Comparison of ENCODE assay signal across 10 cellular contexts in the genomic region with DNA sequence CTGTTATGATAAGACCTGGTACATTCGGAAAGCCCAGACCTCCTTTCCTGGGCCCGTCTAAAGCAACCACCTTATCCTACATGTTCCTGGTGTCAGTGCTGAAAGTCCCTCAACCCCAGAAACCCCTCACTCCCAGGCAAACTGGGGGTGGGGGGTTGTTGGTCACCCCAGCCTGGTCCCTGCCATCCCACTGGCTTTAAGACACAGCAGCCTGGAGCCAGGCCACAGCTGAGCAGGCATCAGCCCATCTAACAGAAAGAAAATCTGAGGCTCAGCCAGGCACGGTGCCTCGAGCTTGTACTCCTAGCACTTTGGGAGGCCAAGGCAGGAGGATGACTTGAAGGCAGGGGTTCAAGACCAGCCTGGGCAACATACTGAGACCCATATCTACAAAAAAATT. TPM values are rescaled to one million over a fixed set of nuclear protein-coding genes. Genes with fewer than 3 reads are reported as not detected.
DNase-seq lines count a peak whose midpoint lies in the region; ATAC-seq and TF ChIP-seq lines count a peak whose summit lies in the region.
"Had no signal": no experiment of that assay in that cellular context is flagged by ENCODE, and none has a peak within 500 bp of the region (broad histone marks: within the 10 kb centered on the region; RNA-seq: fewer than 3 reads in every experiment).

No MANE protein-coding gene starts in this region.

- H3K27me3 ChIP-seq in uterus (no peaks in the 10 kb centered on the region), HAP-1 (ENCODE audit: low read depth) (no peaks in the 10 kb centered on the region)
- H3K27me3 ChIP-seq: BE2C had no signal

- H3K27ac ChIP-seq in uterus: peak overlapping the region; percentile 56 to 57
- H3K27ac ChIP-seq: parathyroid adenoma had no signal

- H3K4me1 ChIP-seq in uterus (peaks cover 12% of the 10 kb centered on the region in 2 donors), HAP-1 (no peaks in the 10 kb centered on the region)
- H3K4me1 ChIP-seq: parathyroid adenoma had no signal

- intact Hi-C loops in uterus (cut with DNase I; ENCODE audit: low total_unique reads): no loop called here

- POLR2A ChIA-PET in activated naive CD8-positive, alpha-beta T cell treated with anti-CD3 and anti-CD28 coated beads, Interleukin-2, amount 10 ng/mL, durations not matched to agents 7 days and 5 days (lab: Charles Lee): interaction anchor here (1.1 to 10.8 kb wide), 8 partner anchors 9 to 228 kb away, joined by 3 to 156 read pairs (median 15); a partner anchor contains a TSS

- no peaks in the 10 kb centered on the region for H3K9me3 Mint-ChIP-seq in activated naive CD4-positive, alpha-beta T cell treated with anti-CD3 and anti-CD28 coated beads, Interleukin-2, amount 50 U/mL, for 24 hours
- no peaks in the 10 kb centered on the region for H3K9me3 Mint-ChIP-seq in activated naive CD8-positive, alpha-beta T cell treated with anti-CD3 and anti-CD28 coated beads, Interleukin-2, amount 10 ng/mL, durations not matched to agents 7 days and 5 days
- no peaks in the 10 kb centered on the region for H3K9me3 Mint-ChIP-seq in mesothelial cell of epicardium

- H3K36me3 Mint-ChIP-seq in activated naive CD4-positive, alpha-beta T cell treated with anti-CD3 and anti-CD28 coated beads, Interleukin-2, amount 50 U/mL, for 24 hours: peaks cover 9% of the 10 kb centered on the region
- H3K36me3 Mint-ChIP-seq in activated naive CD8-positive, alpha-beta T cell treated with anti-CD3 and anti-CD28 coated beads, Interleukin-2, amount 10 ng/mL, durations not matched to agents 7 days and 5 days: peaks cover 52% of the 10 kb centered on the region
- H3K36me3 Mint-ChIP-seq in mesothelial cell of epicardium: no peaks in the 10 kb centered on the region

- H3K4me3 ChIP-seq in uterus (no peak overlapping the region), HAP-1 (no peak overlapping the region)

- H3K36me3 ChIP-seq in uterus (no peaks in the 10 kb centered on the region), HAP-1 (replicated peaks) (no peaks in the 10 kb centered on the region)
- H3K36me3 ChIP-seq: BE2C had no signal

- peak overlapping the region; percentile 82 for H3K4me3 Mint-ChIP-seq in activated naive CD4-positive, alpha-beta T cell treated with anti-CD3 and anti-CD28 coated beads, Interleukin-2, amount 50 U/mL, for 24 hours
- peak overlapping the region; percentile 100 for H3K4me3 Mint-ChIP-seq in activated naive CD8-positive, alpha-beta T cell treated with anti-CD3 and anti-CD28 coated beads, Interleukin-2, amount 10 ng/mL, durations not matched to agents 7 days and 5 days
- no peak overlapping the region for H3K4me3 Mint-ChIP-seq in mesothelial cell of epicardium

- H3K9me3 ChIP-seq in uterus (no peaks in the 10 kb centered on the region), HAP-1 (no peaks in the 10 kb centered on the region)
- H3K9me3 ChIP-seq: BE2C had no signal

- H3K4me1 Mint-ChIP-seq in activated naive CD4-positive, alpha-beta T cell treated with anti-CD3 and anti-CD28 coated beads, Interleukin-2, amount 50 U/mL, for 24 hours: peaks cover 76% of the 10 kb centered on the region
- H3K4me1 Mint-ChIP-seq in activated naive CD8-positive, alpha-beta T cell treated with anti-CD3 and anti-CD28 coated beads, Interleukin-2, amount 10 ng/mL, durations not matched to agents 7 days and 5 days: peaks cover 39% of the 10 kb centered on the region
- H3K4me1 Mint-ChIP-seq in mesothelial cell of epicardium: peaks cover 33% of the 10 kb centered on the region

- in situ Hi-C loops in HAP-1 (cut with MboI; ENCODE audit: low sequenced_read_pairs): no loop called here

- H3K27me3 Mint-ChIP-seq in activated naive CD4-positive, alpha-beta T cell treated with anti-CD3 and anti-CD28 coated beads, Interleukin-2, amount 50 U/mL, for 24 hours: no peaks in the 10 kb centered on the region
- no peaks in the 10 kb centered on the region for H3K27me3 Mint-ChIP-seq in activated naive CD8-positive, alpha-beta T cell treated with anti-CD3 and anti-CD28 coated beads, Interleukin-2, amount 10 ng/mL, durations not matched to agents 7 days and 5 days
- no peaks in the 10 kb centered on the region for H3K27me3 Mint-ChIP-seq in mesothelial cell of epicardium (ENCODE audit: low read depth)

- ATAC-seq in activated naive CD8-positive, alpha-beta T cell treated with anti-CD3 and anti-CD28 coated beads, Interleukin-2, amount 10 ng/mL, durations not matched to agents 7 days and 5 days (ENCODE audit: low read depth): no peak

- TF ChIP-seq POLR2A in uterus (IDR thresholded peaks at IDR 0.05): no peak

- no peak for TF ChIP-seq CTCF in mesothelial cell of epicardium (IDR thresholded peaks at IDR 0.05; ENCODE audit: unreplicated experiment)
- no peak for TF ChIP-seq CTCF in uterus (IDR thresholded peaks at IDR 0.05)

- peak overlapping the region; percentile 100 for H3K27ac Mint-ChIP-seq in activated naive CD4-positive, alpha-beta T cell treated with anti-CD3 and anti-CD28 coated beads, Interleukin-2, amount 50 U/mL, for 24 hours
- peak overlapping the region; percentile 100 for H3K27ac Mint-ChIP-seq in activated naive CD8-positive, alpha-beta T cell treated with anti-CD3 and anti-CD28 coated beads, Interleukin-2, amount 10 ng/mL, durations not matched to agents 7 days and 5 days
- peak overlapping the region; percentile 86 for H3K27ac Mint-ChIP-seq in mesothelial cell of epicardium

- DNase-seq in activated naive CD4-positive, alpha-beta T cell (lab: John Stamatoyannopoulos, UW): no peak
- peak; percentile 59 for DNase-seq in activated naive CD8-positive, alpha-beta T cell treated with anti-CD3 and anti-CD28 coated beads, Interleukin-2, amount 10 ng/mL, durations not matched to agents 7 days and 5 days
- no peak for DNase-seq in mesothelial cell of epicardium (ENCODE audit: low spot score in 2 of 2, unreplicated experiment in 2 of 2)
- DNase-seq in uterus: no peak
- no peak for DNase-seq in HAP-1 (ENCODE audit: low spot score in 2 of 2)
- no peak for DNase-seq in OCI-M2 (lab: John Stamatoyannopoulos, UW; ENCODE audit: unreplicated experiment)
- DNase-seq in effector CD4-positive, alpha-beta T cell: no peak
- DNase-seq: BE2C had no signal

RNA-seq across cellular contexts. Expression of a gene that starts 4.5 kb away (rescaled TPM):
- 100 to 1,000 TPM; 159 to 163 TPM for total RNA-seq in activated naive CD8-positive, alpha-beta T cell treated with anti-CD3 and anti-CD28 coated beads, Interleukin-2, amount 10 ng/mL, durations not matched to agents 7 days and 5 days
- total RNA-seq in mesothelial cell of epicardium: 0.33 to 0.47 TPM in 2 of 3 replicates, not detected in the other
- total RNA-seq in uterus: 1 to 10 TPM; 1.5 to 6.5 (median 2.9) TPM

RNA-seq across cellular contexts. Expression of a gene that starts 31.3 kb away (rescaled TPM):
- under 1 TPM; 0.11 to 0.48 TPM for total RNA-seq in activated naive CD8-positive, alpha-beta T cell treated with anti-CD3 and anti-CD28 coated beads, Interleukin-2, amount 10 ng/mL, durations not matched to agents 7 days and 5 days
- 37.6 to 43.2 TPM (median 41.2 TPM) in 3 replicates for total RNA-seq in mesothelial cell of epicardium
- total RNA-seq in uterus: 100 to 1,000 TPM in 1 of 4 donors, 10 to 100 TPM in 2, 1 to 10 TPM in 1; 9.1 to 102 (median 12.4) TPM

Comparison
In these comparisons a context has a peak if more than half of its experiments do, and no peak if none do; other contexts are left out.
1. RNA of a gene that starts 4.5 kb away (total RNA-seq): 159 to 163 TPM in activated naive CD8-positive, alpha-beta T cell treated with anti-CD3 and anti-CD28 coated beads, Interleukin-2, amount 10 ng/mL, durations not matched to agents 7 days and 5 days; 1.5 to 6.5 TPM in uterus and 0.33 to 0.47 TPM in mesothelial cell of epicardium; every median in the first group is over 10 times any median in the second.
2. RNA of a gene that starts 31.3 kb away (total RNA-seq): 37.6 to 43.2 TPM in mesothelial cell of epicardium and 9.1 to 102 TPM in uterus; 0.11 to 0.48 TPM in activated naive CD8-positive, alpha-beta T cell treated with anti-CD3 and anti-CD28 coated beads, Interleukin-2, amount 10 ng/mL, durations not matched to agents 7 days and 5 days; every median in the first group is over 4 times any median in the second.
3. Peak in every context shown above with its lines, with median percentiles within 50 percentile points of each other: H3K27ac Mint-ChIP-seq.